ENCODE assay signal across 1 cellular context in genomic region chr3:123960791-123961507, GRCh38.
TF ChIP-seq lines count a peak whose summit lies in the region.

A gene with protein sequence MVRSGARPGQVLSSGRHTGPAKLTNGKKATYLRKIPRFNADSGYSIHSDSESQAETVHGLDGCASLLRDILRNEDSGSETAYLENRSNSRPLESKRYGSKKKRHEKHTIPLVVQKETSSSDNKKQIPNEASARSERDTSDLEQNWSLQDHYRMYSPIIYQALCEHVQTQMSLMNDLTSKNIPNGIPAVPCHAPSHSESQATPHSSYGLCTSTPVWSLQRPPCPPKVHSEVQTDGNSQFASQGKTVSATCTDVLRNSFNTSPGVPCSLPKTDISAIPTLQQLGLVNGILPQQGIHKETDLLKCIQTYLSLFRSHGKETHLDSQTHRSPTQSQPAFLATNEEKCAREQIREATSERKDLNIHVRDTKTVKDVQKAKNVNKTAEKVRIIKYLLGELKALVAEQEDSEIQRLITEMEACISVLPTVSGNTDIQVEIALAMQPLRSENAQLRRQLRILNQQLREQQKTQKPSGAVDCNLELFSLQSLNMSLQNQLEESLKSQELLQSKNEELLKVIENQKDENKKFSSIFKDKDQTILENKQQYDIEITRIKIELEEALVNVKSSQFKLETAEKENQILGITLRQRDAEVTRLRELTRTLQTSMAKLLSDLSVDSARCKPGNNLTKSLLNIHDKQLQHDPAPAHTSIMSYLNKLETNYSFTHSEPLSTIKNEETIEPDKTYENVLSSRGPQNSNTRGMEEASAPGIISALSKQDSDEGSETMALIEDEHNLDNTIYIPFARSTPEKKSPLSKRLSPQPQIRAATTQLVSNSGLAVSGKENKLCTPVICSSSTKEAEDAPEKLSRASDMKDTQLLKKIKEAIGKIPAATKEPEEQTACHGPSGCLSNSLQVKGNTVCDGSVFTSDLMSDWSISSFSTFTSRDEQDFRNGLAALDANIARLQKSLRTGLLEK (minus strand): TSS chr3:123961229. CDS start chr3:123961173, 56 bp downstream.

TF ChIP-seq in GM12878, 131 proteins besides CTCF, POLR2A, EP300 and RAD21 (continued from another document and continues in another):
- TF ChIP-seq IRF5 (IDR thresholded peaks at IDR 0.05; ENCODE audit: borderline replicate concordance) (no peak), RFX5 (IDR thresholded peaks at IDR 0.05; ENCODE audit: low read depth, low read length) (no peak), KLF5 (IDR thresholded peaks at IDR 0.05; ENCODE audit: partially characterized antibody) (no peak), YY1 (IDR thresholded peaks at IDR 0.05; ENCODE audit: low read depth, low read length) (peak; percentile 56; the same call in 1 of the 2 replicates), BACH1 (IDR thresholded peaks at IDR 0.05; ENCODE audit: borderline replicate concordance) (no peak), E2F8 (IDR thresholded peaks at IDR 0.05; ENCODE audit: low read depth, partially characterized antibody) (peak; percentile 42), MEF2B (IDR thresholded peaks at IDR 0.05; ENCODE audit: partially characterized antibody, poor library complexity, severe bottlenecking) (no peak), JUND (IDR thresholded peaks at IDR 0.05; ENCODE audit: low read depth, low read length) (no peak), MTA3 (IDR thresholded peaks at IDR 0.05; ENCODE audit: borderline replicate concordance, low read length) (no peak), ESRRA (IDR thresholded peaks at IDR 0.05; ENCODE audit: low read length) (no peak), SREBF1 (IDR thresholded peaks at IDR 0.05; ENCODE audit: low read length) (no peak), RB1 (IDR thresholded peaks at IDR 0.05; ENCODE audit: borderline replicate concordance) (peak; percentile 32; the same call in 1 of the 2 replicates), SPI1 (IDR thresholded peaks at IDR 0.05; ENCODE audit: borderline replicate concordance, insufficient read depth, low read depth, low read length) (no peak), ZSCAN29 (IDR thresholded peaks at IDR 0.05) (no peak), RELA (IDR thresholded peaks at IDR 0.05; ENCODE audit: borderline replicate concordance, partially characterized antibody) (peak; percentile 30), BCL11A (IDR thresholded peaks at IDR 0.05; ENCODE audit: low read depth, low read length) (no peak), ZNF207 (IDR thresholded peaks at IDR 0.05; ENCODE audit: borderline replicate concordance) (no peak), NBN (IDR thresholded peaks at IDR 0.05) (peak; percentile 57; the same call in 1 of the 2 replicates), SRF (IDR thresholded peaks at IDR 0.05; ENCODE audit: low read depth in 2 of 2, low read length in 2 of 2) (peak; percentile 13 to 53; a peak in 1 of 4 replicates), ZBED1 (IDR thresholded peaks at IDR 0.05; ENCODE audit: borderline replicate concordance) (no peak), NFXL1 (IDR thresholded peaks at IDR 0.05; ENCODE audit: borderline replicate concordance) (no peak), MAX (IDR thresholded peaks at IDR 0.05; ENCODE audit: low read depth, low read length) (no peak), EED (IDR thresholded peaks at IDR 0.05; ENCODE audit: low read depth) (peak; percentile 50; the same call in 1 of the 2 replicates), FOS (IDR thresholded peaks at IDR 0.05; ENCODE audit: borderline replicate concordance, extremely low read depth, insufficient read length) (no peak), MXI1 (IDR thresholded peaks at IDR 0.05; ENCODE audit: low read depth, low read length) (peak; percentile 45; the same call in 1 of the 2 replicates), MYB (IDR thresholded peaks at IDR 0.05; ENCODE audit: borderline replicate concordance, low read depth, low read length) (no peak), TCF7 (IDR thresholded peaks at IDR 0.05; ENCODE audit: borderline replicate concordance) (no peak), STAT3 (IDR thresholded peaks at IDR 0.05; ENCODE audit: low read depth, low read length) (no peak), HDAC2 (IDR thresholded peaks at IDR 0.05) (no peak), GABPA (IDR thresholded peaks at IDR 0.05; ENCODE audit: low read depth) (peak; percentile 88), ATF7 (IDR thresholded peaks at IDR 0.05; ENCODE audit: low read depth) (no peak), CREB1 (IDR thresholded peaks at IDR 0.05; ENCODE audit: low read depth) (peak; percentile 13; the same call in 1 of the 2 replicates), LARP7 (IDR thresholded peaks at IDR 0.05) (no peak), POLR2AphosphoS5 (IDR thresholded peaks at IDR 0.05; ENCODE audit: low read length) (peak; percentile 77), PML (IDR thresholded peaks at IDR 0.05; ENCODE audit: low read length) (peak; percentile 31; the same call in 1 of the 2 replicates), SIX5 (IDR thresholded peaks at IDR 0.05; ENCODE audit: low read depth, low read length, severe bottlenecking) (peak; percentile 10)
- TF ChIP-seq, protein P1, sequence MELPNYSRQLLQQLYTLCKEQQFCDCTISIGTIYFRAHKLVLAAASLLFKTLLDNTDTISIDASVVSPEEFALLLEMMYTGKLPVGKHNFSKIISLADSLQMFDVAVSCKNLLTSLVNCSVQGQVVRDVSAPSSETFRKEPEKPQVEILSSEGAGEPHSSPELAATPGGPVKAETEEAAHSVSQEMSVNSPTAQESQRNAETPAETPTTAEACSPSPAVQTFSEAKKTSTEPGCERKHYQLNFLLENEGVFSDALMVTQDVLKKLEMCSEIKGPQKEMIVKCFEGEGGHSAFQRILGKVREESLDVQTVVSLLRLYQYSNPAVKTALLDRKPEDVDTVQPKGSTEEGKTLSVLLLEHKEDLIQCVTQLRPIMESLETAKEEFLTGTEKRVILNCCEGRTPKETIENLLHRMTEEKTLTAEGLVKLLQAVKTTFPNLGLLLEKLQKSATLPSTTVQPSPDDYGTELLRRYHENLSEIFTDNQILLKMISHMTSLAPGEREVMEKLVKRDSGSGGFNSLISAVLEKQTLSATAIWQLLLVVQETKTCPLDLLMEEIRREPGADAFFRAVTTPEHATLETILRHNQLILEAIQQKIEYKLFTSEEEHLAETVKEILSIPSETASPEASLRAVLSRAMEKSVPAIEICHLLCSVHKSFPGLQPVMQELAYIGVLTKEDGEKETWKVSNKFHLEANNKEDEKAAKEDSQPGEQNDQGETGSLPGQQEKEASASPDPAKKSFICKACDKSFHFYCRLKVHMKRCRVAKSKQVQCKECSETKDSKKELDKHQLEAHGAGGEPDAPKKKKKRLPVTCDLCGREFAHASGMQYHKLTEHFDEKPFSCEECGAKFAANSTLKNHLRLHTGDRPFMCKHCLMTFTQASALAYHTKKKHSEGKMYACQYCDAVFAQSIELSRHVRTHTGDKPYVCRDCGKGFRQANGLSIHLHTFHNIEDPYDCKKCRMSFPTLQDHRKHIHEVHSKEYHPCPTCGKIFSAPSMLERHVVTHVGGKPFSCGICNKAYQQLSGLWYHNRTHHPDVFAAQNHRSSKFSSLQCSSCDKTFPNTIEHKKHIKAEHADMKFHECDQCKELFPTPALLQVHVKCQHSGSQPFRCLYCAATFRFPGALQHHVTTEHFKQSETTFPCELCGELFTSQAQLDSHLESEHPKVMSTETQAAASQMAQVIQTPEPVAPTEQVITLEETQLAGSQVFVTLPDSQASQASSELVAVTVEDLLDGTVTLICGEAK (IDR thresholded peaks at IDR 0.05; ENCODE audit: borderline replicate concordance) = peak; percentile 91
- TF ChIP-seq, protein P2, sequence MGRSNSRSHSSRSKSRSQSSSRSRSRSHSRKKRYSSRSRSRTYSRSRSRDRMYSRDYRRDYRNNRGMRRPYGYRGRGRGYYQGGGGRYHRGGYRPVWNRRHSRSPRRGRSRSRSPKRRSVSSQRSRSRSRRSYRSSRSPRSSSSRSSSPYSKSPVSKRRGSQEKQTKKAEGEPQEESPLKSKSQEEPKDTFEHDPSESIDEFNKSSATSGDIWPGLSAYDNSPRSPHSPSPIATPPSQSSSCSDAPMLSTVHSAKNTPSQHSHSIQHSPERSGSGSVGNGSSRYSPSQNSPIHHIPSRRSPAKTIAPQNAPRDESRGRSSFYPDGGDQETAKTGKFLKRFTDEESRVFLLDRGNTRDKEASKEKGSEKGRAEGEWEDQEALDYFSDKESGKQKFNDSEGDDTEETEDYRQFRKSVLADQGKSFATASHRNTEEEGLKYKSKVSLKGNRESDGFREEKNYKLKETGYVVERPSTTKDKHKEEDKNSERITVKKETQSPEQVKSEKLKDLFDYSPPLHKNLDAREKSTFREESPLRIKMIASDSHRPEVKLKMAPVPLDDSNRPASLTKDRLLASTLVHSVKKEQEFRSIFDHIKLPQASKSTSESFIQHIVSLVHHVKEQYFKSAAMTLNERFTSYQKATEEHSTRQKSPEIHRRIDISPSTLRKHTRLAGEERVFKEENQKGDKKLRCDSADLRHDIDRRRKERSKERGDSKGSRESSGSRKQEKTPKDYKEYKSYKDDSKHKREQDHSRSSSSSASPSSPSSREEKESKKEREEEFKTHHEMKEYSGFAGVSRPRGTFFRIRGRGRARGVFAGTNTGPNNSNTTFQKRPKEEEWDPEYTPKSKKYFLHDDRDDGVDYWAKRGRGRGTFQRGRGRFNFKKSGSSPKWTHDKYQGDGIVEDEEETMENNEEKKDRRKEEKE (IDR thresholded peaks at IDR 0.05) = no peak
- TF ChIP-seq, protein P3, sequence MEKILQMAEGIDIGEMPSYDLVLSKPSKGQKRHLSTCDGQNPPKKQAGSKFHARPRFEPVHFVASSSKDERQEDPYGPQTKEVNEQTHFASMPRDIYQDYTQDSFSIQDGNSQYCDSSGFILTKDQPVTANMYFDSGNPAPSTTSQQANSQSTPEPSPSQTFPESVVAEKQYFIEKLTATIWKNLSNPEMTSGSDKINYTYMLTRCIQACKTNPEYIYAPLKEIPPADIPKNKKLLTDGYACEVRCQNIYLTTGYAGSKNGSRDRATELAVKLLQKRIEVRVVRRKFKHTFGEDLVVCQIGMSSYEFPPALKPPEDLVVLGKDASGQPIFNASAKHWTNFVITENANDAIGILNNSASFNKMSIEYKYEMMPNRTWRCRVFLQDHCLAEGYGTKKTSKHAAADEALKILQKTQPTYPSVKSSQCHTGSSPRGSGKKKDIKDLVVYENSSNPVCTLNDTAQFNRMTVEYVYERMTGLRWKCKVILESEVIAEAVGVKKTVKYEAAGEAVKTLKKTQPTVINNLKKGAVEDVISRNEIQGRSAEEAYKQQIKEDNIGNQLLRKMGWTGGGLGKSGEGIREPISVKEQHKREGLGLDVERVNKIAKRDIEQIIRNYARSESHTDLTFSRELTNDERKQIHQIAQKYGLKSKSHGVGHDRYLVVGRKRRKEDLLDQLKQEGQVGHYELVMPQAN (conservative IDR thresholded peaks at IDR 0.05) = 0 out of 2 replicates have a peak, but pooled peaks have one; percentile 35
- TF ChIP-seq, protein P4, sequence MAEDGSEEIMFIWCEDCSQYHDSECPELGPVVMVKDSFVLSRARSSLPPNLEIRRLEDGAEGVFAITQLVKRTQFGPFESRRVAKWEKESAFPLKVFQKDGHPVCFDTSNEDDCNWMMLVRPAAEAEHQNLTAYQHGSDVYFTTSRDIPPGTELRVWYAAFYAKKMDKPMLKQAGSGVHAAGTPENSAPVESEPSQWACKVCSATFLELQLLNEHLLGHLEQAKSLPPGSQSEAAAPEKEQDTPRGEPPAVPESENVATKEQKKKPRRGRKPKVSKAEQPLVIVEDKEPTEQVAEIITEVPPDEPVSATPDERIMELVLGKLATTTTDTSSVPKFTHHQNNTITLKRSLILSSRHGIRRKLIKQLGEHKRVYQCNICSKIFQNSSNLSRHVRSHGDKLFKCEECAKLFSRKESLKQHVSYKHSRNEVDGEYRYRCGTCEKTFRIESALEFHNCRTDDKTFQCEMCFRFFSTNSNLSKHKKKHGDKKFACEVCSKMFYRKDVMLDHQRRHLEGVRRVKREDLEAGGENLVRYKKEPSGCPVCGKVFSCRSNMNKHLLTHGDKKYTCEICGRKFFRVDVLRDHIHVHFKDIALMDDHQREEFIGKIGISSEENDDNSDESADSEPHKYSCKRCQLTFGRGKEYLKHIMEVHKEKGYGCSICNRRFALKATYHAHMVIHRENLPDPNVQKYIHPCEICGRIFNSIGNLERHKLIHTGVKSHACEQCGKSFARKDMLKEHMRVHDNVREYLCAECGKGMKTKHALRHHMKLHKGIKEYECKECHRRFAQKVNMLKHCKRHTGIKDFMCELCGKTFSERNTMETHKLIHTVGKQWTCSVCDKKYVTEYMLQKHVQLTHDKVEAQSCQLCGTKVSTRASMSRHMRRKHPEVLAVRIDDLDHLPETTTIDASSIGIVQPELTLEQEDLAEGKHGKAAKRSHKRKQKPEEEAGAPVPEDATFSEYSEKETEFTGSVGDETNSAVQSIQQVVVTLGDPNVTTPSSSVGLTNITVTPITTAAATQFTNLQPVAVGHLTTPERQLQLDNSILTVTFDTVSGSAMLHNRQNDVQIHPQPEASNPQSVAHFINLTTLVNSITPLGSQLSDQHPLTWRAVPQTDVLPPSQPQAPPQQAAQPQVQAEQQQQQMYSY (CRISPR knock-in tag; IDR thresholded peaks at IDR 0.05) = no peak
